ENCODE assay signal across 8 cellular contexts in the genomic region with DNA sequence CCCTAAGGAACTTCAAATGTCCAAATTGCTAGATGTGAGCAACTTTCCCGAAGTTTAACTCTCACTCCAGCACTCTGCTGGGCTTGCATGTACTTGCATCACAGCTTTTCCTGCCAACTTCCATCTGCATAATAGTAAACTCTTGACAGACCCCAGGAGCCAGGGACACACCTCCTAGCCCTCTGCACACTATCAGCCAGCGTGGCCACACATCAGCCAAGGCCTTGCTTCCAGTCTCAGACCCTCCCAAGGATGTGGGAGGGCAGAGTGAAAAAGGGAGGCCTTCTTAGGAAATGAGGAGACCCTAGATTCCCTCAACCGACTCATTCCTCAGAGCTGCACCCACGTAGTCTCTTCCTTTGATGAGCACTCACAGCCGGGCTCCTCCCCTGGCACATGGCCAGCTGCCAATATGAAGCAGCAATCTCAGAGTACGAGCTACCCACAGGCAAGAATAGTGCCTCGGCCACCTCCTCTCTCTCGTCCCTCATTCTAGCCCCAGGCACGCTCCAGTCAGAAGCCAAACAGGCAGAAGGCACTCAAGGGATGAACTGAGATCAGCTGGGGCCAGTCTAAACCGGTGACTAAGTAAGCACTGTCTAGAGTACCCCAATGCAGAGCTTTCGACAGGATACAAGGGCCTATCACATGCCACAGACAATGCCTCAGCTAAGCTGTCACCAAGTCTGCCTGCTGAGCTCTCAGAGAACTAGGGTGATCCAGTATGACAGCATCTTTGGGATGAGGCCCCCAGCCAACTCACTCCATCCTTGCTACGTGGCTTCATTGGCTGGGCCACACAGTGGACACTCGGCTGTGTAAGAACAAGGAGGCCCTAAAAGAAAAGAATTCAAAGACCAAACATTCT. TPM values are rescaled to one million over a fixed set of nuclear protein-coding genes. Genes with fewer than 3 reads are reported as not detected.
DNase-seq lines count a peak whose midpoint lies in the region; ATAC-seq and TF ChIP-seq lines count a peak whose summit lies in the region.

No MANE protein-coding gene starts in this region.

- DNase-seq in NCI-H1436 (lab: John Stamatoyannopoulos, UW): peak; percentile 22
- DNase-seq in NCI-H1436 treated with DMSO at 0.1 percent for 48 hours (lab: John Stamatoyannopoulos, UW): no peak
- DNase-seq in PC-3: peak; percentile 36
- peak; percentile 83 for DNase-seq in brain microvascular endothelial cell
- peak; percentile 53 for DNase-seq in left kidney (ENCODE audit: low read depth, low spot score)
- DNase-seq in stimulated activated CD4-positive, alpha-beta T cell treated with anti-CD3 and anti-CD28 coated beads, Interleukin-4, amount 100 ng/mL, for 48 hours (ENCODE audit: low read depth in 2 of 2): peak; percentile 28 to 29
- no peak for DNase-seq in NCI-H526 (lab: John Stamatoyannopoulos, UW)

- in situ Hi-C loops in brain microvascular endothelial cell (cut with HindIII; ENCODE audit: low pct_ligation_motif_present, low sequenced_read_pairs): no loop called here

- H3K27me3 ChIP-seq in PC-3 (ENCODE audit: low read length) (no peaks in the 10 kb centered on the region), brain microvascular endothelial cell (replicated peaks) (no peaks in the 10 kb centered on the region)

- no peaks in the 10 kb centered on the region for H3F3A ChIP-seq in PC-3 (ENCODE audit: low read length, unreplicated experiment)

- H3K4me1 ChIP-seq in PC-3 (ENCODE audit: insufficient read depth, low read length): peaks cover 20% of the 10 kb centered on the region

- no peaks in the 10 kb centered on the region for H3K9me3 ChIP-seq in PC-3 (ENCODE audit: low read length)

- no peak overlapping the region for H2AFZ ChIP-seq in PC-3 (ENCODE audit: low read length)

- no TSS peak for BruUV-seq in PC-3 (replicated peaks; lab: Mats Ljungman, UMichigan)

- H3K4me2 ChIP-seq in PC-3 (ENCODE audit: low read length): peak overlapping the region; percentile 87

- no peak overlapping the region for H3K9ac ChIP-seq in PC-3 (ENCODE audit: low read length)

- H4K20me1 ChIP-seq in PC-3 (ENCODE audit: low read length): no peaks in the 10 kb centered on the region

- no peak for ATAC-seq in PC-3
- no peak for ATAC-seq in GM19455 (IDR thresholded peaks at IDR 0.05; ENCODE audit: unreplicated experiment)

- H3K36me3 ChIP-seq in PC-3 (ENCODE audit: low read depth, low read length) (no peaks in the 10 kb centered on the region), brain microvascular endothelial cell (replicated peaks) (no peaks in the 10 kb centered on the region)

- H3K27ac ChIP-seq in PC-3 (ENCODE audit: low read length): no peak overlapping the region
- peak overlapping the region; percentile 75 for H3K27ac ChIP-seq in brain microvascular endothelial cell

- CTCF ChIA-PET in PC-3 (lab: Charles Lee): no interaction called here

- peaks cover 54% of the 10 kb centered on the region for H3K79me2 ChIP-seq in PC-3 (ENCODE audit: low read length)

- H3K9me2 ChIP-seq in PC-3 (replicated peaks; ENCODE audit: low read length): no peaks in the 10 kb centered on the region

- intact Hi-C loops in PC-3 (cut with micrococcal nuclease): loop anchor here (5.0 kb wide), 1 partner anchor 67 kb away; the partner anchor contains the start of gene SLC22A4

- H3K4me3 ChIP-seq in PC-3 (ENCODE audit: low read length) (peak overlapping the region; percentile 32; the same call in 1 of the 2 replicates), brain microvascular endothelial cell (ENCODE audit: low read depth, low read length) (peak overlapping the region; percentile 27)

- POLR2A ChIA-PET in PC-3 (lab: Charles Lee; ENCODE audit: unreplicated experiment): interaction anchor here (0.5 kb wide), 1 partner anchor 190 kb away, joined by 3 read pairs; no protein-coding TSS in a partner anchor

- TF ChIP-seq CTCF in PC-3 (conservative IDR thresholded peaks at IDR 0.05; ENCODE audit: low read depth, low read length): no peak
- no peak for TF ChIP-seq CTCF in brain microvascular endothelial cell (IDR thresholded peaks at IDR 0.05; ENCODE audit: low read depth, low read length, missing control alignments)

RNA-seq across cellular contexts. Expression of gene P4HA2, which starts 2.3 kb away (rescaled TPM):
- total RNA-seq in PC-3 (2014; rRNA removed): 38.7 and 43.6 TPM in 2 replicates

RNA-seq across cellular contexts. Expression of gene PDLIM4, which starts 32.1 kb away (rescaled TPM):
- 26.5 and 27.8 TPM in 2 replicates for total RNA-seq in PC-3 (2014; rRNA removed)

Comparison
In these comparisons a context has a peak if more than half of its experiments do, and no peak if none do; other contexts are left out.
1. DNase-seq: peak in NCI-H1436 (single experiment), PC-3 (single experiment), brain microvascular endothelial cell (single experiment), left kidney (single experiment) and stimulated activated CD4-positive, alpha-beta T cell treated with anti-CD3 and anti-CD28 coated beads, Interleukin-4, amount 100 ng/mL, for 48 hours (2 of 2); none in NCI-H1436 treated with DMSO at 0.1 percent for 48 hours (single experiment) and NCI-H526 (0 of 2).